In the genomic region with DNA sequence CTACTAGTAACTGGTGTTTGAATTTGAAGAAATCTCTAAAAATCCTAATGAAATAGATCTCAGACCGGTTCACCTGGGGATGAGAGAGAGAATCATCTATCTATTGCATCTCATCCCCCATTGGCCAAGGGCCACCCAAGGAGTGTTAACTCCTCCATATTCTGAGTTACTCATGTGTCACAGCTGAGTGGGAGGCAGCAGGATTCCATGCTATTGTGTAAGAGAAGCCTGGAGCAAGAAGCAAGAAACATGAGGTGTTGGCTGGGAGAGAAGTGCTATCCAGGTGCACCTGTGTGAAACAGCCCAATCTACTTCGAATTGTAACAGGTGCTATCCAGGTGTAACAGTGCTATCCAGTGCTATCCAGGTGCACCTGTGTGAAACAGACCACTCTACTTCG, we compare ENCODE assay signal across 15 cellular contexts.
"Had no signal": no experiment of that assay in that cellular context is flagged by ENCODE, and none has a peak within 500 bp of the region (broad histone marks: within the 10 kb centered on the region; RNA-seq: fewer than 3 reads in every experiment).

No MANE protein-coding gene starts in this region.

- H3K36me3 Mint-ChIP-seq: naive thymus-derived CD8-positive, alpha-beta T cell; stimulated activated memory B cell treated with anti-CD40 and anti-IgM and Interleukin-4, amounts not matched to agents 10 μg/mL and 1 μg/mL and 100 μg/mL, for 72 hours had no signal

- H3K4me3 Mint-ChIP-seq: effector memory CD8-positive, alpha-beta T cell; naive thymus-derived CD8-positive, alpha-beta T cell; stimulated activated memory B cell treated with anti-CD40 and anti-IgM and Interleukin-4, amounts not matched to agents 10 μg/mL and 1 μg/mL and 100 μg/mL, for 72 hours; T-helper 17 cell had no signal

- DNase-seq: activated CD4-positive, alpha-beta T cell treated with anti-CD3 and anti-CD28 coated beads, Interleukin-2, amount 50 U/mL, for 1 hour; activated naive CD4-positive, alpha-beta T cell treated with anti-CD3 and anti-CD28 coated beads, Interleukin-2, amount 50 U/mL, for 16 hours; activated T-cell treated with anti-CD3 and anti-CD28 coated beads for 4 hours; adrenal gland; effector memory CD8-positive, alpha-beta T cell; kidney; lower lobe of right lung; mucosa of descending colon; naive thymus-derived CD8-positive, alpha-beta T cell; right cardiac atrium; small intestine; T-helper 17 cell; transverse colon had no signal

- H3K9me3 Mint-ChIP-seq: activated T-helper 2 cell treated with anti-CD3 and anti-CD28 coated beads, Interferon-gamma antibody, Interleukin-2, Interleukin-4, amounts not matched to agents 10 μg/mL and 5 μg/mL and 100 μg/mL, durations not matched to agents 14 hours and 24 hours and 36 hours; effector memory CD8-positive, alpha-beta T cell; naive thymus-derived CD8-positive, alpha-beta T cell; stimulated activated memory B cell treated with anti-CD40 and anti-IgM and Interleukin-4, amounts not matched to agents 10 μg/mL and 1 μg/mL and 100 μg/mL, for 72 hours had no signal

- ATAC-seq: effector memory CD8-positive, alpha-beta T cell; lower lobe of right lung; mucosa of descending colon; naive thymus-derived CD8-positive, alpha-beta T cell; right cardiac atrium; stimulated activated memory B cell treated with anti-CD40 and anti-IgM and Interleukin-4, amounts not matched to agents 10 μg/mL and 1 μg/mL and 100 μg/mL, for 72 hours; T-helper 17 cell had no signal

- H3K27ac Mint-ChIP-seq: activated T-helper 2 cell treated with anti-CD3 and anti-CD28 coated beads, Interferon-gamma antibody, Interleukin-2, Interleukin-4, amounts not matched to agents 10 μg/mL and 5 μg/mL and 100 μg/mL, durations not matched to agents 14 hours and 24 hours and 36 hours; effector memory CD8-positive, alpha-beta T cell; naive thymus-derived CD8-positive, alpha-beta T cell; stimulated activated memory B cell treated with anti-CD40 and anti-IgM and Interleukin-4, amounts not matched to agents 10 μg/mL and 1 μg/mL and 100 μg/mL, for 72 hours; T-helper 17 cell had no signal

- H3K4me3 ChIP-seq: adrenal gland, lower lobe of right lung, mucosa of descending colon, transverse colon had no signal
